1 cellular context compared by ENCODE assay signal in the genomic region with DNA sequence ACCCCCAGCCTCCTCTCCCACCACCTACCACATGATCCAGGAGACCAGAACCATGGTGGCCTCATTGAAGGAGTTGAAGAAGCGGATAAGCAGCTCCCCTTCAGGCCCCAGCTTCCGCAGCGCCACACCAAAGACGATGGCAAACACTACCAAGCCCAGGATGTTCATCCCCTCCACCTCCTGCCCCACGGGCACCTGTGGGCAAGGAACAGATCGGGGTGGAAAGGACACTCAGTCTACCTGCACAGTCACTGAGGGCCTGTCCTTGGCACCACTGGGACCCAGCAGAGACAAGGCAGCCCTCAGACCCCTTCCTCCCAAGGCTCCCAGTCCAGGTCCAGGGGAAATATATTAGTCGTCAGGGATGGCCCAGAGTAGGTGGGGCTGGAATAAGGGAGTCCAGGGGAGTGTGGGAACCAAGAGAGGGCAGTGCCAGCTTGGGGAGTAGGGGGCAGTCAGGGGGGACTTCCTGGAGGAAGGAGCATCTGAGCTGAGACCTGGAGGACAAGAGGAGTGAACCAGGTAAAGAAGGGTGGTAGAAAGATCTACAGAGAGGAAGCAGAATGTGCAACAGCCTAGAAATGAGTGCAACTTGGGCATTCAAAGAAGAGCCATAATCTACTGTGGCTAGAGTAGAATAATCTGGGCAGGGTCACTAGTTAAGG.
TF ChIP-seq lines count a peak whose summit lies in the region.

No MANE protein-coding gene starts in this region.

TF ChIP-seq in HEK293, 187 proteins besides CTCF, POLR2A, EP300 and RAD21 (continued from another document):
- TF ChIP-seq, protein P1, sequence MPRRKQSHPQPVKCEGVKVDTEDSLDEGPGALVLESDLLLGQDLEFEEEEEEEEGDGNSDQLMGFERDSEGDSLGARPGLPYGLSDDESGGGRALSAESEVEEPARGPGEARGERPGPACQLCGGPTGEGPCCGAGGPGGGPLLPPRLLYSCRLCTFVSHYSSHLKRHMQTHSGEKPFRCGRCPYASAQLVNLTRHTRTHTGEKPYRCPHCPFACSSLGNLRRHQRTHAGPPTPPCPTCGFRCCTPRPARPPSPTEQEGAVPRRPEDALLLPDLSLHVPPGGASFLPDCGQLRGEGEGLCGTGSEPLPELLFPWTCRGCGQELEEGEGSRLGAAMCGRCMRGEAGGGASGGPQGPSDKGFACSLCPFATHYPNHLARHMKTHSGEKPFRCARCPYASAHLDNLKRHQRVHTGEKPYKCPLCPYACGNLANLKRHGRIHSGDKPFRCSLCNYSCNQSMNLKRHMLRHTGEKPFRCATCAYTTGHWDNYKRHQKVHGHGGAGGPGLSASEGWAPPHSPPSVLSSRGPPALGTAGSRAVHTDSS (tag by site-specific recombination; IDR thresholded peaks at IDR 0.05) = no peak
- no peak for TF ChIP-seq ZNF514 (tag by site-specific recombination; IDR thresholded peaks at IDR 0.05)
